In genomic region chr7:92427193-92427592, GRCh38 we compare ENCODE assay signal across 8 cellular contexts. TPM values are rescaled to one million over a fixed set of nuclear protein-coding genes. Genes with fewer than 3 reads are reported as not detected.
"Had no signal": no experiment of that assay in that cellular context is flagged by ENCODE, and none has a peak within 500 bp of the region (broad histone marks: within the 10 kb centered on the region; RNA-seq: fewer than 3 reads in every experiment).

No MANE protein-coding gene starts in this region.

- H3K36me3 Mint-ChIP-seq: IgD-negative memory B cell had no signal

- H3K9me3 Mint-ChIP-seq: H9 had no signal

- H3K27ac Mint-ChIP-seq: H9, IgD-negative memory B cell had no signal

- FAIRE-seq: H54, HepG2 had no signal

- DNase-seq: GOT3, H9, HCEC 1CT had no signal

- H3K27ac ChIP-seq: HL-60 had no signal

- H3K4me3 Mint-ChIP-seq: H9, IgD-negative memory B cell had no signal

- ATAC-seq: HepG2 had no signal

RNA-seq across cellular contexts. Expression of gene ERVW-1, which starts 50.6 kb away (rescaled TPM):
- total RNA-seq: H9, HepG2, HT1080 had no signal
- polyA plus RNA-seq: HepG2 had no signal
